Comparison of ENCODE assay signal across 14 cellular contexts in genomic region chrX:67692246-67692645, GRCh38.
A peak's percentile ranks its signal among the peaks of the same experiment; 100 is the strongest.
DNase-seq lines count a peak whose midpoint lies in the region; ATAC-seq and TF ChIP-seq lines count a peak whose summit lies in the region.
"Had no signal": no experiment of that assay in that cellular context is flagged by ENCODE, and none has a peak within 500 bp of the region (broad histone marks: within the 10 kb centered on the region; RNA-seq: fewer than 3 reads in every experiment).

No MANE protein-coding gene starts in this region.

- TF ChIP-seq CTCF in HFF-Myc (IDR thresholded peaks at IDR 0.05; ENCODE audit: low read depth, low read length, missing control alignments): no peak
- TF ChIP-seq CTCF in astrocyte of the cerebellum (IDR thresholded peaks at IDR 0.05; ENCODE audit: low read depth, low read length, missing control alignments): no peak

- ATAC-seq in HG02973 (IDR thresholded peaks at IDR 0.05; ENCODE audit: unreplicated experiment) (no peak), GM19023 (IDR thresholded peaks at IDR 0.05; ENCODE audit: unreplicated experiment) (no peak)
- ATAC-seq: heart right ventricle, left ventricle myocardium superior had no signal

- in situ Hi-C loops in astrocyte of the cerebellum (cut with HindIII; ENCODE audit: low sequenced_read_pairs): no loop called here

- H3K4me3 ChIP-seq in HFF-Myc (replicated peaks; ENCODE audit: low read depth, low read length): no peak overlapping the region
- no peak overlapping the region for H3K4me3 ChIP-seq in astrocyte of the cerebellum (ENCODE audit: low read depth, low read length)
- H3K4me3 ChIP-seq: heart right ventricle had no signal

- DNase-seq in GM03348 (ENCODE audit: low spot score) (peak; percentile 10), HFF-Myc (ENCODE audit: extremely low read depth, low read depth) (peak; percentile 37), astrocyte of the cerebellum (ENCODE audit: low read depth) (peak; percentile 55), myocyte (ENCODE audit: low read depth) (peak; percentile 45), NCI-H146 (lab: John Stamatoyannopoulos, UW) (no peak), pons (ENCODE audit: low spot score) (no peak)
- DNase-seq: activated CD4-positive, alpha-beta T cell treated with anti-CD3 and anti-CD28 coated beads, Interleukin-2, amount 10 ng/mL, durations not matched to agents 7 days and 5 days; aorta; heart right ventricle; KG1; left ventricle myocardium superior; NCI-H524 treated with DMSO at 0.1 percent for 48 hours had no signal

Comparison
In these comparisons a context has a peak if more than half of its experiments do, and no peak if none do; other contexts are left out.
1. DNase-seq: peak in GM03348 (single experiment), HFF-Myc (single experiment), astrocyte of the cerebellum (single experiment) and myocyte (single experiment); none in NCI-H146 (single experiment) and pons (single experiment).